Comparison of ENCODE assay signal across 8 cellular contexts in genomic region chr16:17469742-17470001, GRCh38. TPM values are rescaled to one million over a fixed set of nuclear protein-coding genes. Genes with fewer than 3 reads are reported as not detected.
DNase-seq lines count a peak whose midpoint lies in the region; ATAC-seq and TF ChIP-seq lines count a peak whose summit lies in the region.

No MANE protein-coding gene starts in this region.

- peak overlapping the region; percentile 91 to 97 (median 95) for H3K27ac Mint-ChIP-seq in CD4-positive, alpha-beta memory T cell
- H3K27ac Mint-ChIP-seq in endodermal cell, result peak overlapping the region; percentile 83

- 5 to 6% methylated on average over 6 to 7 of the region's 7 CpGs for WGBS in endodermal cell (ENCODE audit: insufficient coverage in 1 of 2, insufficient read length in 1 of 2), 2 experiments
- WGBS in ovary, 3 donors, result 5 to 12% (median 10%) methylated on average over 7 of the region's 7 CpGs

- H3K36me3 Mint-ChIP-seq in CD4-positive, alpha-beta memory T cell, result peaks cover 11 to 12% of the 10 kb centered on the region in 2 donors
- H3K36me3 Mint-ChIP-seq in endodermal cell (ENCODE audit: low read depth), result peaks cover 2% of the 10 kb centered on the region

- CTCF ChIA-PET in CD4-positive, alpha-beta memory T cell (lab: Charles Lee; ENCODE audit: partially characterized antibody), result interaction anchor here (0.7 to 3.4 kb wide), 8 partner anchors 10 to 276 kb away, joined by 3 to 24 read pairs (median 6); no protein-coding TSS in a partner anchor

- POLR2A ChIA-PET in CD4-positive, alpha-beta memory T cell (lab: Charles Lee; ENCODE audit: partially characterized antibody), result interaction anchor here (0.7 to 3.7 kb wide), 8 partner anchors 20 to 187 kb away, joined by 3 to 32 read pairs (median 5); no protein-coding TSS in a partner anchor

- peak overlapping the region; percentile 89 to 100 (median 95) for H3K4me3 Mint-ChIP-seq in CD4-positive, alpha-beta memory T cell
- peak overlapping the region; percentile 75 for H3K4me3 Mint-ChIP-seq in endodermal cell

- no peaks in the 10 kb centered on the region for H3K9me3 ChIP-seq in CD4-positive, alpha-beta memory T cell (ENCODE audit: control insufficient read depth in 1 of 2, low read length in 2 of 2)
- H3K9me3 ChIP-seq in endodermal cell (ENCODE audit: control insufficient read depth, low read length), result no peaks in the 10 kb centered on the region
- H3K9me3 ChIP-seq in ovary, result no peaks in the 10 kb centered on the region

- intact Hi-C loops in CD4-positive, alpha-beta memory T cell (cut with micrococcal nuclease), result loop anchor here (1.0 to 5.0 kb wide), 4 partner anchors 105 to 607 kb away; no protein-coding TSS in a partner anchor
- intact Hi-C loops in ovary (cut with DNase I), result loop anchor here (5.0 to 10.0 kb wide), 7 partner anchors 125 to 257 kb away; no protein-coding TSS in a partner anchor

- H3K36me3 ChIP-seq in CD4-positive, alpha-beta memory T cell (ENCODE audit: insufficient read depth, low read length), result no peaks in the 10 kb centered on the region
- H3K36me3 ChIP-seq in endodermal cell (ENCODE audit: control insufficient read depth, insufficient read depth, low read length) (no peaks in the 10 kb centered on the region), ovary (no peaks in the 10 kb centered on the region)

- peaks cover 41 to 71% (median 50%) of the 10 kb centered on the region in 4 donors for H3K4me1 Mint-ChIP-seq in CD4-positive, alpha-beta memory T cell
- peaks cover 36% of the 10 kb centered on the region for H3K4me1 Mint-ChIP-seq in endodermal cell

- TF ChIP-seq POLR2A in NB4 (IDR thresholded peaks at IDR 0.05; ENCODE audit: extremely low read depth, insufficient read length), result no peak
- no peak for TF ChIP-seq POLR2A in ovary (IDR thresholded peaks at IDR 0.05)

- H3K27me3 Mint-ChIP-seq in CD4-positive, alpha-beta memory T cell, result no peaks in the 10 kb centered on the region
- H3K27me3 Mint-ChIP-seq in endodermal cell (ENCODE audit: insufficient read depth), result peaks cover 18% of the 10 kb centered on the region

- H3K9me3 Mint-ChIP-seq in CD4-positive, alpha-beta memory T cell, result peaks cover 0 to 3% (median 0%) of the 10 kb centered on the region in 8 donors
- H3K9me3 Mint-ChIP-seq in endodermal cell, result no peaks in the 10 kb centered on the region

- peak overlapping the region; percentile 32 for H3K9ac ChIP-seq in endodermal cell (ENCODE audit: extremely low read depth, low read length, poor library complexity, severe bottlenecking)

- H3K27ac ChIP-seq in CD4-positive, alpha-beta memory T cell (ENCODE audit: low read depth, low read length), result peak overlapping the region; percentile 48
- H3K27ac ChIP-seq in endodermal cell (ENCODE audit: low read depth, low read length) (no peak overlapping the region), ovary (peak overlapping the region in 1 of 2 donors; percentile 53)

- TF ChIP-seq EP300 in ovary (IDR thresholded peaks at IDR 0.05), result no peak

- peak overlapping the region; percentile 65 to 68 for H3K4me3 ChIP-seq in CD4-positive, alpha-beta memory T cell (ENCODE audit: low read length in 2 of 2)
- peak overlapping the region; percentile 72 for H3K4me3 ChIP-seq in NB4 (ENCODE audit: low read depth, low read length)
- peak overlapping the region; percentile 83 for H3K4me3 ChIP-seq in endodermal cell (ENCODE audit: low read length)
- H3K4me3 ChIP-seq in ovary, result peak overlapping the region; percentile 70

- peaks cover 46% of the 10 kb centered on the region for H3K4me1 ChIP-seq in CD4-positive, alpha-beta memory T cell (ENCODE audit: insufficient read depth, low read length)
- H3K4me1 ChIP-seq in endodermal cell (ENCODE audit: control insufficient read depth, insufficient read depth, low read length), result peaks cover 10% of the 10 kb centered on the region
- H3K4me1 ChIP-seq in ovary (ENCODE audit: insufficient read depth), result no peaks in the 10 kb centered on the region

- no peaks in the 10 kb centered on the region for H3K27me3 ChIP-seq in CD4-positive, alpha-beta memory T cell (ENCODE audit: insufficient read depth, low read length)
- H3K27me3 ChIP-seq in endodermal cell (ENCODE audit: control insufficient read depth, insufficient read depth, low read length, poor library complexity, severe bottlenecking) (peaks cover 19% of the 10 kb centered on the region), ovary (no peaks in the 10 kb centered on the region)

- ATAC-seq in HG03159 (IDR thresholded peaks at IDR 0.05; ENCODE audit: unreplicated experiment), result no peak
- ATAC-seq in GM19455 (IDR thresholded peaks at IDR 0.05; ENCODE audit: unreplicated experiment), result no peak

- TF ChIP-seq CTCF in NB4 (IDR thresholded peaks at IDR 0.05; ENCODE audit: low read depth, low read length) (no peak), endodermal cell (conservative IDR thresholded peaks at IDR 0.05) (no peak), ovary (IDR thresholded peaks at IDR 0.05) (no peak)

- DNase-seq in CD4-positive, alpha-beta memory T cell, result no peak
- DNase-seq in NB4 (ENCODE audit: low read depth), result no peak
- peak; percentile 70 for DNase-seq in endodermal cell
- no peak for DNase-seq in ovary
- no peak for DNase-seq in NK-92 treated with Interleukin-12 subunit alpha and Interleukin-12 subunit beta, amount 100 ng/mL, for 24 hours (lab: John Stamatoyannopoulos, UW)
- no peak for DNase-seq in SHP77 treated with DMSO at 0.1 percent for 48 hours (lab: John Stamatoyannopoulos, UW)

RNA-seq across cellular contexts. Expression of gene XYLT1, which starts 1.1 kb away (rescaled TPM):
- total RNA-seq in CD4-positive, alpha-beta memory T cell, result 10 to 100 TPM; 46.3 to 48.5 TPM
- polyA plus RNA-seq in CD4-positive, alpha-beta memory T cell, result 1 to 10 TPM; 1.4 to 2.8 TPM
- total RNA-seq in endodermal cell, result 10 to 100 TPM; 26.8 to 28.5 TPM
- polyA plus RNA-seq in endodermal cell (2013, experiment 1 of 2), result 11.9 TPM
- 13.2 TPM for polyA plus RNA-seq in endodermal cell (2013, experiment 2 of 2)
- total RNA-seq in ovary, result 10 to 100 TPM in 5 of 7 donors, 1 to 10 TPM in 2; 3.2 to 38.0 (median 17.3) TPM
- polyA plus RNA-seq in ovary, result 10 to 100 TPM in 1 of 2 donors, 1 to 10 TPM in 1; 4.0 to 21.4 TPM
